In genomic region chr3:69012111-69012835, GRCh38 we compare ENCODE assay signal across 8 cellular contexts. TPM values are rescaled to one million over a fixed set of nuclear protein-coding genes. Genes with fewer than 3 reads are reported as not detected.
A peak's percentile ranks its signal among the peaks of the same experiment; 100 is the strongest.
DNase-seq lines count a peak whose midpoint lies in the region; ATAC-seq and TF ChIP-seq lines count a peak whose summit lies in the region.

No MANE protein-coding gene starts in this region.

- H3K27ac ChIP-seq in effector memory CD4-positive, alpha-beta T cell (ENCODE audit: insufficient read depth, low read length, poor library complexity, severe bottlenecking), result peak overlapping the region; percentile 61
- peak overlapping the region; percentile 89 to 91 for H3K27ac ChIP-seq in mucosa of rectum (ENCODE audit: low read depth in 2 of 2, low read length in 2 of 2)

- DNase-seq in BE2C, result peak; percentile 27
- no peak for DNase-seq in NT2/D1 (ENCODE audit: low read depth, low spot score)
- DNase-seq in effector memory CD4-positive, alpha-beta T cell, result no peak
- DNase-seq in NCI-H146 treated with DMSO at 0.1 percent for 48 hours (lab: John Stamatoyannopoulos, UW; ENCODE audit: unreplicated experiment), result no peak

- no peaks in the 10 kb centered on the region for H3K27me3 ChIP-seq in BE2C
- peaks cover 5% of the 10 kb centered on the region for H3K27me3 ChIP-seq in NT2/D1 (ENCODE audit: insufficient read depth, insufficient read length)
- no peaks in the 10 kb centered on the region for H3K27me3 ChIP-seq in effector memory CD4-positive, alpha-beta T cell (replicated peaks; ENCODE audit: control insufficient read depth, insufficient read depth, low read length, poor library complexity, severe bottlenecking)
- H3K27me3 ChIP-seq in mucosa of rectum (ENCODE audit: control insufficient read depth in 2 of 2, insufficient read depth in 2 of 2, low read length in 2 of 2), result no peaks in the 10 kb centered on the region

- ATAC-seq in GM19463 (IDR thresholded peaks at IDR 0.05; ENCODE audit: unreplicated experiment), result no peak
- ATAC-seq in GM18498 (IDR thresholded peaks at IDR 0.05; ENCODE audit: unreplicated experiment), result no peak
- no peak for ATAC-seq in GM19023 (IDR thresholded peaks at IDR 0.05; ENCODE audit: unreplicated experiment)

- H3K9me3 ChIP-seq in BE2C, result no peaks in the 10 kb centered on the region
- no peaks in the 10 kb centered on the region for H3K9me3 ChIP-seq in NT2/D1 (ENCODE audit: insufficient read depth, low read length)
- no peaks in the 10 kb centered on the region for H3K9me3 ChIP-seq in effector memory CD4-positive, alpha-beta T cell (ENCODE audit: control insufficient read depth, low read length)
- H3K9me3 ChIP-seq in mucosa of rectum (ENCODE audit: control insufficient read depth in 2 of 2, low read length in 2 of 2), result no peaks in the 10 kb centered on the region

- peaks cover 11% of the 10 kb centered on the region; the same call in 1 of the 2 replicates for H3K4me1 ChIP-seq in BE2C
- H3K4me1 ChIP-seq in NT2/D1 (ENCODE audit: insufficient read depth, insufficient read length), result peaks cover 3% of the 10 kb centered on the region
- peaks cover 8% of the 10 kb centered on the region for H3K4me1 ChIP-seq in effector memory CD4-positive, alpha-beta T cell (ENCODE audit: control insufficient read depth, insufficient read depth, low read length, poor library complexity, severe bottlenecking)
- H3K4me1 ChIP-seq in mucosa of rectum (ENCODE audit: control insufficient read depth in 2 of 2, insufficient read depth in 2 of 2, low read length in 2 of 2), result peaks cover 3 to 7% of the 10 kb centered on the region in 2 donors

- peak overlapping the region; percentile 74 for H3K4me3 ChIP-seq in BE2C (ENCODE audit: low read depth, low read length)
- H3K4me3 ChIP-seq in NT2/D1 (ENCODE audit: insufficient read length, low read depth), result peak overlapping the region; percentile 75
- peak overlapping the region; percentile 88 for H3K4me3 ChIP-seq in effector memory CD4-positive, alpha-beta T cell (ENCODE audit: insufficient read depth, low read depth, low read length, poor library complexity, severe bottlenecking)
- H3K4me3 ChIP-seq in mucosa of rectum (ENCODE audit: low read length in 2 of 2), result peak overlapping the region; percentile 81 to 83

- no peak for TF ChIP-seq CTCF in BE2C (IDR thresholded peaks at IDR 0.05; ENCODE audit: low read depth, low read length)

- H3K36me3 ChIP-seq in BE2C (peaks cover 5% of the 10 kb centered on the region), NT2/D1 (ENCODE audit: insufficient read depth, insufficient read length, low read length) (peaks cover 30% of the 10 kb centered on the region), mucosa of rectum (ENCODE audit: control insufficient read depth in 2 of 2, insufficient read depth in 2 of 2, low read length in 2 of 2) (peaks cover 5% of the 10 kb centered on the region in 2 donors)
- H3K36me3 ChIP-seq in effector memory CD4-positive, alpha-beta T cell (ENCODE audit: control insufficient read depth, insufficient read depth, low read length), result peaks cover 6% of the 10 kb centered on the region

- H3K9ac ChIP-seq in NT2/D1 (ENCODE audit: insufficient read length, low read depth) (peak overlapping the region; percentile 88), mucosa of rectum (ENCODE audit: low read depth in 1 of 2, low read length in 2 of 2) (peak overlapping the region; percentile 83 to 90)

RNA-seq across cellular contexts. Expression of gene EOGT, which starts 1.2 kb away (rescaled TPM):
- 3.4 TPM for polyA plus RNA-seq in BE2C (2012; ENCODE audit: insufficient read depth, insufficient read length, low read depth)

RNA-seq across cellular contexts. Expression of gene TMF1, which starts 39.9 kb away (rescaled TPM):
- 13.7 TPM for polyA plus RNA-seq in BE2C (2012; ENCODE audit: insufficient read depth, insufficient read length, low read depth)
